Comparison of ENCODE assay signal across 9 cellular contexts in genomic region chr6:112086744-112087135, GRCh38.
DNase-seq lines count a peak whose midpoint lies in the region; ATAC-seq and TF ChIP-seq lines count a peak whose summit lies in the region.
"Had no signal": no experiment of that assay in that cellular context is flagged by ENCODE, and none has a peak within 500 bp of the region (broad histone marks: within the 10 kb centered on the region; RNA-seq: fewer than 3 reads in every experiment).

No MANE protein-coding gene starts in this region.

- H3K27ac Mint-ChIP-seq in stimulated activated effector memory CD8-positive, alpha-beta T cell treated with anti-CD3 and anti-CD28 coated beads, Interleukin-12 subunit alpha, Interleukin-12 subunit beta, amount 100 ng/mL, for 72 hours = no peak overlapping the region
- H3K27ac Mint-ChIP-seq: T-helper 1 cell treated with Interleukin-12 subunit alpha and Interleukin-12 subunit beta and Interleukin-4 antibody, amounts not matched to agents 30 μg/mL and 1 μg/mL, for 36 hours had no signal

- no peak overlapping the region for H3K27ac ChIP-seq in iPS-20b (ENCODE audit: low read length)

- peaks cover 20% of the 10 kb centered on the region; the same call in 1 of the 2 replicates for H3K36me3 ChIP-seq in iPS-20b (ENCODE audit: insufficient read depth, low read depth, low read length)

- H3K27me3 ChIP-seq in iPS-20b (ENCODE audit: insufficient read depth, low read length) = peaks cover 8% of the 10 kb centered on the region; the same call in 1 of the 2 replicates

- H3K9ac ChIP-seq in iPS-20b (ENCODE audit: low read depth, low read length) = peak overlapping the region; percentile 81

- H3K4me1 Mint-ChIP-seq in stimulated activated effector memory CD8-positive, alpha-beta T cell treated with anti-CD3 and anti-CD28 coated beads, Interleukin-12 subunit alpha, Interleukin-12 subunit beta, amount 100 ng/mL, for 72 hours = peaks cover 9% of the 10 kb centered on the region

- peak; percentile 0 for ATAC-seq in GM18520 (IDR thresholded peaks at IDR 0.05; ENCODE audit: unreplicated experiment)
- ATAC-seq in HG03025 (IDR thresholded peaks at IDR 0.05; ENCODE audit: low FRiP score, unreplicated experiment) = peak; percentile 28
- ATAC-seq in stimulated activated effector memory CD8-positive, alpha-beta T cell treated with anti-CD3 and anti-CD28 coated beads, Interleukin-12 subunit alpha, Interleukin-12 subunit beta, amount 100 ng/mL, for 72 hours = peak; percentile 33

- peaks cover 28% of the 10 kb centered on the region for H3K36me3 Mint-ChIP-seq in stimulated activated effector memory CD8-positive, alpha-beta T cell treated with anti-CD3 and anti-CD28 coated beads, Interleukin-12 subunit alpha, Interleukin-12 subunit beta, amount 100 ng/mL, for 72 hours

- H3K9me3 ChIP-seq in iPS-20b (ENCODE audit: insufficient read depth, low read depth, low read length) = no peaks in the 10 kb centered on the region

- peak; percentile 20 for DNase-seq in Ammon's horn (ENCODE audit: low spot score)
- DNase-seq in NCI-H2171 (lab: John Stamatoyannopoulos, UW) = peak; percentile 22
- peak; percentile 72 for DNase-seq in astrocyte of the spinal cord (ENCODE audit: low read depth, low spot score)
- no peak for DNase-seq in stimulated activated effector memory CD8-positive, alpha-beta T cell treated with anti-CD3 and anti-CD28 coated beads, Interleukin-12 subunit alpha, Interleukin-12 subunit beta, amount 100 ng/mL, for 72 hours (ENCODE audit: low spot score in 2 of 2)
- DNase-seq in NCI-H2081 treated with DMSO at 0.1 percent for 48 hours (lab: John Stamatoyannopoulos, UW) = no peak

- peak; percentile 39 for TF ChIP-seq CTCF in astrocyte of the spinal cord (IDR thresholded peaks at IDR 0.05; ENCODE audit: low read depth, low read length)

- H3K4me3 ChIP-seq in astrocyte of the spinal cord (ENCODE audit: low read depth, low read length) = peak overlapping the region; percentile 82
- peak overlapping the region; percentile 93 for H3K4me3 ChIP-seq in iPS-20b (ENCODE audit: low read length)

- H3K4me1 ChIP-seq in iPS-20b (ENCODE audit: insufficient read depth, low read length) = no peaks in the 10 kb centered on the region

- H3K4me3 Mint-ChIP-seq in stimulated activated effector memory CD8-positive, alpha-beta T cell treated with anti-CD3 and anti-CD28 coated beads, Interleukin-12 subunit alpha, Interleukin-12 subunit beta, amount 100 ng/mL, for 72 hours = no peak overlapping the region
- H3K4me3 Mint-ChIP-seq: T-helper 1 cell treated with Interleukin-12 subunit alpha and Interleukin-12 subunit beta and Interleukin-4 antibody, amounts not matched to agents 30 μg/mL and 1 μg/mL, for 36 hours had no signal

- in situ Hi-C loops in astrocyte of the spinal cord (cut with HindIII; ENCODE audit: low sequenced_read_pairs) = no loop called here

- no peaks in the 10 kb centered on the region for H3K9me3 Mint-ChIP-seq in stimulated activated effector memory CD8-positive, alpha-beta T cell treated with anti-CD3 and anti-CD28 coated beads, Interleukin-12 subunit alpha, Interleukin-12 subunit beta, amount 100 ng/mL, for 72 hours
- H3K9me3 Mint-ChIP-seq: T-helper 1 cell treated with Interleukin-12 subunit alpha and Interleukin-12 subunit beta and Interleukin-4 antibody, amounts not matched to agents 30 μg/mL and 1 μg/mL, for 36 hours had no signal

Comparison
In these comparisons a context has a peak if more than half of its experiments do, and no peak if none do; other contexts are left out.
1. DNase-seq: peak in Ammon's horn (single experiment), NCI-H2171 (single experiment) and astrocyte of the spinal cord (single experiment); none in stimulated activated effector memory CD8-positive, alpha-beta T cell treated with anti-CD3 and anti-CD28 coated beads, Interleukin-12 subunit alpha, Interleukin-12 subunit beta, amount 100 ng/mL, for 72 hours (0 of 2) and NCI-H2081 treated with DMSO at 0.1 percent for 48 hours (single experiment).
2. Peak in every context shown above with its lines, with median percentiles within 50 percentile points of each other: ATAC-seq.